Comparison of ENCODE assay signal across 6 cellular contexts in the genomic region with DNA sequence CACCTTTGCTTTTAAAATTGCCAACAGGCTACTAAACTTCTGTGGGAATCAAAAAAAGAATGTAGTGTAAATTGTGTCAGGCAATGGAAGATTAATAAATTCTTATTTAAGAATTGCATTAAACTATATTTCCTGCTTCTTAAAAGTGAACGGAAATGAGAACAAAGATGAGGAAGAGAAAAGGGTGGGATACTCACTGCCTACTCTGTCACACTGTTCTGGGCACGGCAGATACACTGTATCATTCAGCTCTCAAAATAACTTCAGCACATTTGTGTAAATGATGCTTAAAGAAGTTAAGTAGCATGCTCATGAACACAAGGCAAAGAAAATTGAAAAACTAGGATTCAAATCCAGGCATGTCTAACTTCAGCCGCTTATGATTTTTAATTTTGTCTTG.
"Had no signal": no experiment of that assay in that cellular context is flagged by ENCODE, and none has a peak within 500 bp of the region (broad histone marks: within the 10 kb centered on the region; RNA-seq: fewer than 3 reads in every experiment).

No MANE protein-coding gene starts in this region.

- H3K27ac ChIP-seq: HL-60, KMS-11 had no signal

- DNase-seq: IMR-90, KBM-7, KG1 had no signal

- H3K4me3 ChIP-seq: K562 had no signal
